Comparison of ENCODE assay signal across 20 cellular contexts in genomic region chr1:200991039-200991698, GRCh38. TPM values are rescaled to one million over a fixed set of nuclear protein-coding genes. Genes with fewer than 3 reads are reported as not detected.
DNase-seq lines count a peak whose midpoint lies in the region; ATAC-seq lines count a peak whose summit lies in the region.
"Had no signal": no experiment of that assay in that cellular context is flagged by ENCODE, and none has a peak within 500 bp of the region (broad histone marks: within the 10 kb centered on the region; RNA-seq: fewer than 3 reads in every experiment).

No MANE protein-coding gene starts in this region.

- no peak for DNase-seq in activated T-cell treated with anti-CD3 and anti-CD28 coated beads, Interleukin-2, amount 50 U/mL, for 24 hours
- no peak for DNase-seq in activated T-cell treated with anti-CD3 and anti-CD28 coated beads for 4 hours
- DNase-seq in anterior cingulate cortex (lab: John Stamatoyannopoulos, UW), result peak in 35 of 58 donors; percentile 19 to 94 (median 62)
- peak; percentile 56 for DNase-seq in medulla oblongata (ENCODE audit: extremely low spot score)
- no peak for DNase-seq in stimulated activated effector memory CD8-positive, alpha-beta T cell treated with anti-CD3 and anti-CD28 coated beads, Interleukin-12 subunit alpha, Interleukin-12 subunit beta, amount 100 ng/mL, for 72 hours (ENCODE audit: low spot score in 2 of 2)
- DNase-seq in activated CD4-positive, alpha-beta memory T cell treated with anti-CD3 and anti-CD28 coated beads, Interleukin-2, amount 10 ng/mL, durations not matched to agents 7 days and 5 days, result no peak
- DNase-seq in DMS153 (lab: John Stamatoyannopoulos, UW), result no peak
- DNase-seq in MV-4-11 (lab: John Stamatoyannopoulos, UW), result no peak
- DNase-seq: BE2C; HCEC 1CT; KG1; MG63; NCI-H2029; NCI-H446 treated with DMSO at 0.1 percent for 48 hours; NCI-H526; NCI-H82; NK-92 treated with Interleukin-12 subunit alpha and Interleukin-12 subunit beta, amount 100 ng/mL, for 24 hours; PC-3 had no signal

- no peaks in the 10 kb centered on the region for H3K9me3 Mint-ChIP-seq in activated T-cell treated with anti-CD3 and anti-CD28 coated beads, Interleukin-2, amount 50 U/mL, for 24 hours
- no peaks in the 10 kb centered on the region for H3K9me3 Mint-ChIP-seq in stimulated activated effector memory CD8-positive, alpha-beta T cell treated with anti-CD3 and anti-CD28 coated beads, Interleukin-12 subunit alpha, Interleukin-12 subunit beta, amount 100 ng/mL, for 72 hours
- no peaks in the 10 kb centered on the region for H3K9me3 Mint-ChIP-seq in activated CD4-positive, alpha-beta memory T cell treated with anti-CD3 and anti-CD28 coated beads, Interleukin-2, amount 10 ng/mL, durations not matched to agents 7 days and 5 days
- H3K9me3 Mint-ChIP-seq: CD14-positive monocyte had no signal

- no peak for ATAC-seq in stimulated activated effector memory CD8-positive, alpha-beta T cell treated with anti-CD3 and anti-CD28 coated beads, Interleukin-12 subunit alpha, Interleukin-12 subunit beta, amount 100 ng/mL, for 72 hours
- ATAC-seq: PC-3, Right ventricle myocardium inferior had no signal

- peaks cover 99% of the 10 kb centered on the region for H3K36me3 Mint-ChIP-seq in activated T-cell treated with anti-CD3 and anti-CD28 coated beads, Interleukin-2, amount 50 U/mL, for 24 hours (ENCODE audit: low read depth)
- H3K36me3 Mint-ChIP-seq in stimulated activated effector memory CD8-positive, alpha-beta T cell treated with anti-CD3 and anti-CD28 coated beads, Interleukin-12 subunit alpha, Interleukin-12 subunit beta, amount 100 ng/mL, for 72 hours, result peaks cover 74% of the 10 kb centered on the region
- peaks cover 86% of the 10 kb centered on the region for H3K36me3 Mint-ChIP-seq in activated CD4-positive, alpha-beta memory T cell treated with anti-CD3 and anti-CD28 coated beads, Interleukin-2, amount 10 ng/mL, durations not matched to agents 7 days and 5 days (ENCODE audit: low read depth)

- POLR2A ChIA-PET in activated CD4-positive, alpha-beta memory T cell treated with anti-CD3 and anti-CD28 coated beads, Interleukin-2, amount 10 ng/mL, durations not matched to agents 7 days and 5 days (lab: Charles Lee), result interaction anchor here (1.0 kb wide), 1 partner anchor 29 kb away, joined by 3 read pairs; no protein-coding TSS in a partner anchor

- peak overlapping the region; percentile 30 for H3K27ac Mint-ChIP-seq in activated T-cell treated with anti-CD3 and anti-CD28 coated beads, Interleukin-2, amount 50 U/mL, for 24 hours
- H3K27ac Mint-ChIP-seq in stimulated activated effector memory CD8-positive, alpha-beta T cell treated with anti-CD3 and anti-CD28 coated beads, Interleukin-12 subunit alpha, Interleukin-12 subunit beta, amount 100 ng/mL, for 72 hours, result peak overlapping the region; percentile 58
- H3K27ac Mint-ChIP-seq in activated CD4-positive, alpha-beta memory T cell treated with anti-CD3 and anti-CD28 coated beads, Interleukin-2, amount 10 ng/mL, durations not matched to agents 7 days and 5 days, result no peak overlapping the region

- H3K4me3 Mint-ChIP-seq in activated T-cell treated with anti-CD3 and anti-CD28 coated beads, Interleukin-2, amount 50 U/mL, for 24 hours, result no peak overlapping the region
- H3K4me3 Mint-ChIP-seq in stimulated activated effector memory CD8-positive, alpha-beta T cell treated with anti-CD3 and anti-CD28 coated beads, Interleukin-12 subunit alpha, Interleukin-12 subunit beta, amount 100 ng/mL, for 72 hours, result no peak overlapping the region
- H3K4me3 Mint-ChIP-seq in activated CD4-positive, alpha-beta memory T cell treated with anti-CD3 and anti-CD28 coated beads, Interleukin-2, amount 10 ng/mL, durations not matched to agents 7 days and 5 days, result no peak overlapping the region
- H3K4me3 Mint-ChIP-seq: CD14-positive monocyte had no signal

- H3K4me1 Mint-ChIP-seq in activated T-cell treated with anti-CD3 and anti-CD28 coated beads, Interleukin-2, amount 50 U/mL, for 24 hours (ENCODE audit: low read depth), result no peaks in the 10 kb centered on the region
- no peaks in the 10 kb centered on the region for H3K4me1 Mint-ChIP-seq in stimulated activated effector memory CD8-positive, alpha-beta T cell treated with anti-CD3 and anti-CD28 coated beads, Interleukin-12 subunit alpha, Interleukin-12 subunit beta, amount 100 ng/mL, for 72 hours
- H3K4me1 Mint-ChIP-seq in activated CD4-positive, alpha-beta memory T cell treated with anti-CD3 and anti-CD28 coated beads, Interleukin-2, amount 10 ng/mL, durations not matched to agents 7 days and 5 days, result no peaks in the 10 kb centered on the region

- no peaks in the 10 kb centered on the region for H3K27me3 Mint-ChIP-seq in activated T-cell treated with anti-CD3 and anti-CD28 coated beads, Interleukin-2, amount 50 U/mL, for 24 hours
- H3K27me3 Mint-ChIP-seq in activated CD4-positive, alpha-beta memory T cell treated with anti-CD3 and anti-CD28 coated beads, Interleukin-2, amount 10 ng/mL, durations not matched to agents 7 days and 5 days, result no peaks in the 10 kb centered on the region

- CTCF ChIA-PET in activated CD4-positive, alpha-beta memory T cell treated with anti-CD3 and anti-CD28 coated beads, Interleukin-2, amount 10 ng/mL, durations not matched to agents 7 days and 5 days (lab: Charles Lee), result interaction anchor here (1.1 to 3.0 kb wide), 4 partner anchors 19 to 65 kb away, joined by 3 to 11 read pairs (median 4); no protein-coding TSS in a partner anchor

RNA-seq across cellular contexts. Expression of gene KIF21B, which starts 32.3 kb away (rescaled TPM):
- total RNA-seq in activated CD4-positive, alpha-beta memory T cell treated with anti-CD3 and anti-CD28 coated beads, Interleukin-2, amount 10 ng/mL, durations not matched to agents 7 days and 5 days, result 100 to 1,000 TPM; 175 to 180 TPM

Comparison
In these comparisons a context has a peak if more than half of its experiments do, and no peak if none do; other contexts are left out.
1. DNase-seq: peak in anterior cingulate cortex (35 of 58) and medulla oblongata (single experiment); none in activated T-cell treated with anti-CD3 and anti-CD28 coated beads, Interleukin-2, amount 50 U/mL, for 24 hours (single experiment), activated T-cell treated with anti-CD3 and anti-CD28 coated beads for 4 hours (single experiment), stimulated activated effector memory CD8-positive, alpha-beta T cell treated with anti-CD3 and anti-CD28 coated beads, Interleukin-12 subunit alpha, Interleukin-12 subunit beta, amount 100 ng/mL, for 72 hours (0 of 2), activated CD4-positive, alpha-beta memory T cell treated with anti-CD3 and anti-CD28 coated beads, Interleukin-2, amount 10 ng/mL, durations not matched to agents 7 days and 5 days (single experiment), DMS153 (single experiment) and MV-4-11 (single experiment).